10 cellular contexts compared by ENCODE assay signal in the genomic region with DNA sequence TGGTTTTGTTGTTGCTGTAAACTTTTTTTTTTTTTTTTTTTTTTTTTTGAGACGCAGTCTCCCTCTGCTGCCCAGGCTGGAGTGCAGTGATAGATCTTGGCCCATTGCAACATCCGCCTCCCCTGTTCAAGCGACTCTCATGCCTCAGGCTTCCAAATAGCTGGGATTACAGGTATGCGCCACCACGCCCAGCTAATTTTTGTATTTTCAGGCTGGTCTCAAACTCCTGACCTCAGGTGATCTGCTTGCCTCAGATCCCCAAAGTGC.
DNase-seq lines count a peak whose midpoint lies in the region; ATAC-seq and TF ChIP-seq lines count a peak whose summit lies in the region.
"Had no signal": no experiment of that assay in that cellular context is flagged by ENCODE, and none has a peak within 500 bp of the region (broad histone marks: within the 10 kb centered on the region; RNA-seq: fewer than 3 reads in every experiment).

No MANE protein-coding gene starts in this region.

- H3K27ac ChIP-seq in VCaP (peak overlapping the region; percentile 62), cardiac muscle cell (no peak overlapping the region), sigmoid colon (peak overlapping the region; percentile 58 to 80 (median 61))

- H3K4me3 ChIP-seq in cardiac muscle cell (no peak overlapping the region), sigmoid colon (no peak overlapping the region)

- H3K9me3 ChIP-seq in cardiac muscle cell (ENCODE audit: low read depth) (no peaks in the 10 kb centered on the region), sigmoid colon (no peaks in the 10 kb centered on the region), T-helper 17 cell (ENCODE audit: control insufficient read depth, low read length, poor library complexity, severe bottlenecking) (no peaks in the 10 kb centered on the region)

- H3K4me1 ChIP-seq in cardiac muscle cell (ENCODE audit: low read depth) (no peaks in the 10 kb centered on the region), sigmoid colon (peaks cover 0 to 21% (median 10%) of the 10 kb centered on the region in 4 donors)

- no peak for TF ChIP-seq EP300 in sigmoid colon (IDR thresholded peaks at IDR 0.05)

- H3K27me3 Mint-ChIP-seq in T-helper 17 cell: peaks cover 23% of the 10 kb centered on the region

- TF ChIP-seq CTCF in GM10266 (IDR thresholded peaks at IDR 0.05; ENCODE audit: control insufficient read depth, insufficient read depth, low read depth, missing control alignments): peak; percentile 25
- peak; percentile 40 for TF ChIP-seq CTCF in VCaP (conservative IDR thresholded peaks at IDR 0.05)
- TF ChIP-seq CTCF in cardiac muscle cell (IDR thresholded peaks at IDR 0.05; ENCODE audit: low read depth, low read length): peak; percentile 50
- no peak for TF ChIP-seq CTCF in sigmoid colon (IDR thresholded peaks at IDR 0.05)

- no peak overlapping the region for H3K4me3 Mint-ChIP-seq in T-helper 17 cell

- H3K27ac Mint-ChIP-seq in T-helper 17 cell: no peak overlapping the region

- TF ChIP-seq POLR2A in sigmoid colon (IDR thresholded peaks at IDR 0.05): no peak

- H3K27me3 ChIP-seq in cardiac muscle cell (no peaks in the 10 kb centered on the region), sigmoid colon (no peaks in the 10 kb centered on the region)

- no peak for ATAC-seq in T-helper 17 cell

- 26 to 79% methylated on average over 5 of the region's 5 CpGs for WGBS in sigmoid colon, 2 donors

- peaks cover 10% of the 10 kb centered on the region for H3K4me1 Mint-ChIP-seq in T-helper 17 cell

- H3K36me3 ChIP-seq in cardiac muscle cell (no peaks in the 10 kb centered on the region), sigmoid colon (no peaks in the 10 kb centered on the region)

- no peaks in the 10 kb centered on the region for H3K36me3 Mint-ChIP-seq in T-helper 17 cell (ENCODE audit: low read depth)

- intact Hi-C loops in sigmoid colon (cut with DNase I): loop anchor here (2.0 to 5.0 kb wide), 2 partner anchors 73 to 206 kb away; no protein-coding TSS in a partner anchor

- DNase-seq in GM10266 (ENCODE audit: extremely low spot score): no peak
- DNase-seq in cardiac muscle cell (ENCODE audit: low read depth in 1 of 2, low spot score in 1 of 2): peak in 1 of 2 donors; percentile 77
- DNase-seq in sigmoid colon: peak; percentile 82
- DNase-seq in T-helper 17 cell: no peak
- DNase-seq in activated gamma-delta T cell treated with Interleukin-2 at 50 U/mL for 16 hours: no peak
- no peak for DNase-seq in activated CD4-positive, alpha-beta T cell treated with anti-CD3 and anti-CD28 coated beads for 4 hours
- no peak for DNase-seq in pons (ENCODE audit: low spot score)
- DNase-seq: activated CD4-positive, alpha-beta T cell treated with anti-CD3 and anti-CD28 coated beads, Interleukin-2, amount 50 U/mL, for 4 hours; NCI-H446 had no signal

Comparison
In these comparisons a context has a peak if more than half of its experiments do, and no peak if none do; other contexts are left out.
1. CTCF ChIP-seq: peak in GM10266 (single experiment), VCaP (single experiment) and cardiac muscle cell (single experiment); none in sigmoid colon (0 of 4).